8 cellular contexts compared by ENCODE assay signal in the genomic region with DNA sequence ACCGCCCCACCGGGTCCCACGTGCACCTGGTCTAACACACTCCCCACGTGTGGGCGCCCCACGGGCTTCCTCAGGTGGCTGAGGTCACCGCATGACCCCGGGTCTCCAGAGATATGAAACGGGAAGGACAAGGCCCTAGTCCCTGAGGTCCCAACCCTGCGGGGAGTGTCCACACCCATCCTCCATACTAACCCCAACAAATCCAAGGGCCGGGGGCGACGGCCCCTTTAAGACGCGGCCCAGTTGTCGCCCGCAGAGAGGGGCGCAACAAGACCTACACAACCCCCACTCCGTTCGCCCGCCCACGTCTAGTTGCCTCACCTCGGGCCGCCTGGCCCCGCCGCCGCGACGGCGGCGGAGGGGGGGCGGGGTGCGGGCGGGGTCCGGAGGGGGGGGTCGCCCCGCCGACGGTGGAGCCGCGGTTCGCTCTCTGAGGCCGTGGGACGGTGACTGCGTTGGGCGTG. TPM values are rescaled to one million over a fixed set of nuclear protein-coding genes. Genes with fewer than 3 reads are reported as not detected.
DNase-seq lines count a peak whose midpoint lies in the region; ATAC-seq and TF ChIP-seq lines count a peak whose summit lies in the region.

No MANE protein-coding gene starts in this region.

- H3K27me3 ChIP-seq in foreskin keratinocyte (no peaks in the 10 kb centered on the region), thoracic aorta (replicated peaks; ENCODE audit: insufficient read depth) (no peaks in the 10 kb centered on the region)

- H3K27ac ChIP-seq in foreskin keratinocyte (peak overlapping the region; percentile 98), thoracic aorta (peak overlapping the region; percentile 92 to 99)

- DNase-seq in AG08396 (ENCODE audit: low spot score) (peak; percentile 80), RKO (ENCODE audit: low spot score) (peak; percentile 73), foreskin keratinocyte (no peak), occipital lobe (lab: John Stamatoyannopoulos, UW) (peak; percentile 57), thoracic aorta (ENCODE audit: low spot score) (peak; percentile 25)
- DNase-seq in activated effector memory CD4-positive, alpha-beta T cell treated with Interleukin-2 at 50 U/mL for 16 hours: peak; percentile 62

- peaks cover 3% of the 10 kb centered on the region for H3K4me1 ChIP-seq in foreskin keratinocyte
- H3K4me1 ChIP-seq in thoracic aorta (ENCODE audit: control insufficient read depth in 1 of 2, low read depth in 2 of 2): peaks cover 8 to 32% of the 10 kb centered on the region in 2 donors

- ATAC-seq in GM18873 (IDR thresholded peaks at IDR 0.05; ENCODE audit: low FRiP score, unreplicated experiment) (peak; percentile 42), HG03139 (IDR thresholded peaks at IDR 0.05; ENCODE audit: unreplicated experiment) (peak; percentile 43), foreskin keratinocyte (peak; percentile 53), thoracic aorta (ENCODE audit: insufficient number of reproducible peaks, low FRiP score, low read depth) (peak; percentile 48)

- H3K9me3 ChIP-seq in thoracic aorta: no peaks in the 10 kb centered on the region

- no peak for TF ChIP-seq CTCF in foreskin keratinocyte (conservative IDR thresholded peaks at IDR 0.05)
- TF ChIP-seq CTCF in thoracic aorta (IDR thresholded peaks at IDR 0.05): no peak

- H3K36me3 ChIP-seq in thoracic aorta: no peaks in the 10 kb centered on the region

- H3K4me3 ChIP-seq in thoracic aorta: peak overlapping the region; percentile 80

RNA-seq across cellular contexts. Expression of gene INO80, which starts 0.4 kb away (rescaled TPM):
- total RNA-seq in foreskin keratinocyte: 23.4 and 25.3 TPM in 2 replicates
- polyA plus RNA-seq in foreskin keratinocyte: 6.4 and 9.3 TPM in 2 replicates
- 50.8 TPM for total RNA-seq in occipital lobe
- total RNA-seq in thoracic aorta: 10 to 100 TPM; 27.2 to 64.4 TPM

Comparison
In these comparisons a context has a peak if more than half of its experiments do, and no peak if none do; other contexts are left out.
1. DNase-seq: peak in AG08396 (single experiment), RKO (single experiment), activated effector memory CD4-positive, alpha-beta T cell treated with Interleukin-2 at 50 U/mL for 16 hours (single experiment), occipital lobe (single experiment) and thoracic aorta (single experiment); none in foreskin keratinocyte (0 of 2).
2. Peak in every context shown above with its lines, with median percentiles within 50 percentile points of each other: ATAC-seq.